In the genomic region with DNA sequence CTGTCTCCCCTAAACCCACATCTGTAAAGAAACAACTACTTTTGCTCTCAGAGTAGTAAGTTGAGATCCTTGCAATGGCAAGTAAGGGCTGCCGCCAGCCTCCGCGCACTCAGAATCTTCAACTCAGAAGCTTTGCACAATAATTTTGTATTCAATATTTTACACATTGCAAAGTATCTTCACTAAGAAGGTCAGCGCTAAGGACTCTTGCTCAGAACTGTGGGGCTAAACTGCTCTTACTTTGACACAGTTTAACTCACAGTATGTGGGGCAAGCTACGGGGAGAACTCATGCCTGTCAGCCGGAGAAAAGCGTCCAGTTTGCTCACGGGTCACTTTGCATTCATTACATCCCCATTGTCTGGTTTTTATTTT, we compare ENCODE assay signal across 8 cellular contexts. TPM values are rescaled to one million over a fixed set of nuclear protein-coding genes. Genes with fewer than 3 reads are reported as not detected.
DNase-seq lines count a peak whose midpoint lies in the region; ATAC-seq and TF ChIP-seq lines count a peak whose summit lies in the region.

No MANE protein-coding gene starts in this region.

- H3K4me3 ChIP-seq in MG63 (peak overlapping the region; percentile 60), ectodermal cell (ENCODE audit: insufficient read depth, low read depth, low read length) (peak overlapping the region; percentile 83), muscle layer of duodenum (ENCODE audit: low read depth in 1 of 2, low read length in 2 of 2) (peak overlapping the region; percentile 74 to 76)

- H3K9me3 ChIP-seq in MG63 (no peaks in the 10 kb centered on the region), ectodermal cell (ENCODE audit: control insufficient read depth, low read length) (no peaks in the 10 kb centered on the region), muscle layer of duodenum (ENCODE audit: control insufficient read depth in 1 of 2, low read length in 2 of 2) (no peaks in the 10 kb centered on the region)

- ATAC-seq in HG02759 (IDR thresholded peaks at IDR 0.05; ENCODE audit: unreplicated experiment) = no peak

- H3K27me3 ChIP-seq in MG63 = no peaks in the 10 kb centered on the region
- peaks cover 19% of the 10 kb centered on the region for H3K27me3 ChIP-seq in ectodermal cell (ENCODE audit: control insufficient read depth, insufficient read depth, low read length, poor library complexity, severe bottlenecking)
- no peaks in the 10 kb centered on the region for H3K27me3 ChIP-seq in muscle layer of duodenum (ENCODE audit: low read depth, low read length)

- H3K27ac ChIP-seq in ectodermal cell (ENCODE audit: insufficient read depth, low read depth, low read length, poor library complexity, severe bottlenecking) (no peak overlapping the region), muscle layer of duodenum (ENCODE audit: low read length) (no peak overlapping the region)

- 21 to 26% methylated on average over 8 of the region's 8 CpGs for WGBS in ectodermal cell, 2 experiments

- no peak for TF ChIP-seq CTCF in AG09319 (IDR thresholded peaks at IDR 0.05; ENCODE audit: low read depth, low read length)

- peaks cover 8% of the 10 kb centered on the region for H3K4me1 ChIP-seq in ectodermal cell (ENCODE audit: control insufficient read depth, insufficient read depth, low read length)
- peaks cover 5 to 18% of the 10 kb centered on the region in 2 donors for H3K4me1 ChIP-seq in muscle layer of duodenum (ENCODE audit: control insufficient read depth in 1 of 2, insufficient read depth in 2 of 2, low read length in 2 of 2)

- H3K36me3 ChIP-seq in MG63 (no peaks in the 10 kb centered on the region), ectodermal cell (ENCODE audit: control insufficient read depth, insufficient read depth, low read length) (peaks cover 12% of the 10 kb centered on the region), muscle layer of duodenum (ENCODE audit: control insufficient read depth in 1 of 2, insufficient read depth in 2 of 2, low read length in 2 of 2) (peaks cover 9 to 14% of the 10 kb centered on the region in 2 donors)

- DNase-seq in AG09319 (ENCODE audit: extremely low read depth, low read depth) = peak; percentile 12
- DNase-seq in MG63 = no peak
- DNase-seq in DMS153 (lab: John Stamatoyannopoulos, UW) = no peak
- no peak for DNase-seq in ecto neural progenitor cell (ENCODE audit: low spot score)
- DNase-seq in NCI-H748 treated with DMSO at 0.1 percent for 48 hours (lab: John Stamatoyannopoulos, UW) = no peak

RNA-seq across cellular contexts. Expression of a gene that starts 1.0 kb away (rescaled TPM):
- 7.0 and 7.6 TPM in 2 replicates for total RNA-seq in MG63 (2014; rRNA removed; shearing (Covaris generic); ENCODE audit: low replicate concordance)
- 16.8 TPM for polyA plus RNA-seq in ectodermal cell (2013, experiment 1 of 4)
- polyA plus RNA-seq in ectodermal cell (2013, experiment 2 of 4) = 18.4 TPM
- polyA plus RNA-seq in ectodermal cell (2013, experiment 3 of 4) = 13.8 TPM
- 14.8 TPM for polyA plus RNA-seq in ectodermal cell (2013, experiment 4 of 4)
